8 cellular contexts compared by ENCODE assay signal in genomic region chr12:55068416-55069010, GRCh38. TPM values are rescaled to one million over a fixed set of nuclear protein-coding genes. Genes with fewer than 3 reads are reported as not detected.
A peak's percentile ranks its signal among the peaks of the same experiment; 100 is the strongest.
DNase-seq lines count a peak whose midpoint lies in the region; ATAC-seq and TF ChIP-seq lines count a peak whose summit lies in the region.

No MANE protein-coding gene starts in this region.

- POLR2A ChIA-PET in CD4-positive, alpha-beta T cell (lab: Charles Lee) = interaction anchor here (0.9 to 1.1 kb wide), 4 partner anchors 72 to 109 kb away, joined by 3 to 7 read pairs (median 4); partner anchors contain the start of gene TESPA1
- POLR2A ChIA-PET in activated CD8-positive, alpha-beta T cell treated with anti-CD3 and anti-CD28 coated beads, Interleukin-2, amount 10 ng/mL, durations not matched to agents 7 days and 5 days (lab: Charles Lee) = no interaction called here

- H3K36me3 ChIP-seq in psoas muscle (ENCODE audit: insufficient read depth in 1 of 2, low read depth in 1 of 2) = no peaks in the 10 kb centered on the region

- H3K4me1 ChIP-seq in psoas muscle = no peaks in the 10 kb centered on the region

- CTCF ChIA-PET in CD4-positive, alpha-beta T cell (lab: Charles Lee) = interaction anchor here (0.5 to 6.2 kb wide), 13 partner anchors 9 to 367 kb away, joined by 3 to 182 read pairs (median 4); partner anchors contain the start of genes MUCL1 and TESPA1
- CTCF ChIA-PET in activated CD8-positive, alpha-beta T cell treated with anti-CD3 and anti-CD28 coated beads, Interleukin-2, amount 10 ng/mL, durations not matched to agents 7 days and 5 days (lab: Charles Lee) = interaction anchor here (0.7 to 19.7 kb wide), 25 partner anchors 10 to 366 kb away, joined by 3 to 884 read pairs (median 6); partner anchors contain the start of gene TESPA1

- peak; percentile 48 for ATAC-seq in CD4-positive, alpha-beta T cell (ENCODE audit: poor library complexity)
- peak; percentile 63 for ATAC-seq in GM18858 (IDR thresholded peaks at IDR 0.05; ENCODE audit: unreplicated experiment)
- peak; percentile 52 for ATAC-seq in HG03280 (IDR thresholded peaks at IDR 0.05; ENCODE audit: unreplicated experiment)
- peak; percentile 58 for ATAC-seq in activated CD8-positive, alpha-beta T cell treated with anti-CD3 and anti-CD28 coated beads, Interleukin-2, amount 10 ng/mL, durations not matched to agents 7 days and 5 days
- ATAC-seq in Right ventricle myocardium superior (ENCODE audit: poor library complexity) = peak; percentile 73
- ATAC-seq in psoas muscle = peak in 3 of 4 donors; percentile 44 to 61 (median 53)

- H3K4me1 Mint-ChIP-seq in CD4-positive, alpha-beta T cell (ENCODE audit: low read depth) = peaks cover 9% of the 10 kb centered on the region
- H3K4me1 Mint-ChIP-seq in activated CD8-positive, alpha-beta T cell treated with anti-CD3 and anti-CD28 coated beads, Interleukin-2, amount 10 ng/mL, durations not matched to agents 7 days and 5 days (ENCODE audit: low read depth) = peaks cover 5% of the 10 kb centered on the region

- peak; percentile 72 for TF ChIP-seq CTCF in CD4-positive, alpha-beta T cell (IDR thresholded peaks at IDR 0.05)
- peak; percentile 60 for TF ChIP-seq CTCF in psoas muscle (IDR thresholded peaks at IDR 0.05)

- H3K4me3 Mint-ChIP-seq in CD4-positive, alpha-beta T cell = no peak overlapping the region
- no peak overlapping the region for H3K4me3 Mint-ChIP-seq in activated CD8-positive, alpha-beta T cell treated with anti-CD3 and anti-CD28 coated beads, Interleukin-2, amount 10 ng/mL, durations not matched to agents 7 days and 5 days

- no peaks in the 10 kb centered on the region for H3K27me3 Mint-ChIP-seq in CD4-positive, alpha-beta T cell
- H3K27me3 Mint-ChIP-seq in activated CD8-positive, alpha-beta T cell treated with anti-CD3 and anti-CD28 coated beads, Interleukin-2, amount 10 ng/mL, durations not matched to agents 7 days and 5 days (ENCODE audit: low read depth) = peaks cover 4% of the 10 kb centered on the region

- WGBS in psoas muscle, 3 donors = 69 to 73% (median 70%) methylated on average over 8 of the region's 8 CpGs

- H3K4me3 ChIP-seq in psoas muscle = no peak overlapping the region

- no peaks in the 10 kb centered on the region for H3K9me3 Mint-ChIP-seq in CD4-positive, alpha-beta T cell
- no peaks in the 10 kb centered on the region for H3K9me3 Mint-ChIP-seq in activated CD8-positive, alpha-beta T cell treated with anti-CD3 and anti-CD28 coated beads, Interleukin-2, amount 10 ng/mL, durations not matched to agents 7 days and 5 days (ENCODE audit: insufficient read depth)

- DNase-seq in CD4-positive, alpha-beta T cell = peak in 2 of 10 experiments; percentile 6 to 9
- DNase-seq in NCI-H345 (lab: John Stamatoyannopoulos, UW) (peak; percentile 74), Right ventricle myocardium superior (no peak), psoas muscle (no peak), occipital lobe (lab: John Stamatoyannopoulos, UW) (no peak)
- peak; percentile 38 for DNase-seq in activated CD8-positive, alpha-beta T cell treated with anti-CD3 and anti-CD28 coated beads, Interleukin-2, amount 10 ng/mL, durations not matched to agents 7 days and 5 days

- no peak overlapping the region for H3K27ac ChIP-seq in CD4-positive, alpha-beta T cell (ENCODE audit: low read depth, low read length)
- no peak overlapping the region for H3K27ac ChIP-seq in psoas muscle

- H3K36me3 Mint-ChIP-seq in CD4-positive, alpha-beta T cell (ENCODE audit: low read depth) = no peaks in the 10 kb centered on the region
- H3K36me3 Mint-ChIP-seq in activated CD8-positive, alpha-beta T cell treated with anti-CD3 and anti-CD28 coated beads, Interleukin-2, amount 10 ng/mL, durations not matched to agents 7 days and 5 days (ENCODE audit: low read depth) = no peaks in the 10 kb centered on the region

- H3K27ac Mint-ChIP-seq in CD4-positive, alpha-beta T cell = no peak overlapping the region
- no peak overlapping the region for H3K27ac Mint-ChIP-seq in activated CD8-positive, alpha-beta T cell treated with anti-CD3 and anti-CD28 coated beads, Interleukin-2, amount 10 ng/mL, durations not matched to agents 7 days and 5 days

- no peaks in the 10 kb centered on the region for H3K27me3 ChIP-seq in CD4-positive, alpha-beta T cell (ENCODE audit: control insufficient read depth, insufficient read depth, low read length)
- no peaks in the 10 kb centered on the region for H3K27me3 ChIP-seq in psoas muscle (ENCODE audit: insufficient read depth in 3 of 3, low read length in 2 of 3)

- intact Hi-C loops in CD4-positive, alpha-beta T cell (cut with DNase I, micrococcal nuclease) = no loop called here
- intact Hi-C loops in Right ventricle myocardium superior (cut with DNase I) = no loop called here
- intact Hi-C loops in psoas muscle (cut with DNase I) = no loop called here

- H3K9me3 ChIP-seq in CD4-positive, alpha-beta T cell (ENCODE audit: control insufficient read depth, low read length) = no peaks in the 10 kb centered on the region
- no peaks in the 10 kb centered on the region for H3K9me3 ChIP-seq in psoas muscle

RNA-seq across cellular contexts. Expression of gene NEUROD4, which starts 48.7 kb away (rescaled TPM):
- not detected for total RNA-seq in CD4-positive, alpha-beta T cell
- not detected for total RNA-seq in activated CD8-positive, alpha-beta T cell treated with anti-CD3 and anti-CD28 coated beads, Interleukin-2, amount 10 ng/mL, durations not matched to agents 7 days and 5 days
- total RNA-seq in Right ventricle myocardium superior = not detected
- total RNA-seq in psoas muscle = not detected
- polyA plus RNA-seq in psoas muscle = not detected
- total RNA-seq in occipital lobe = 3.9 TPM

RNA-seq across cellular contexts. Expression of gene OR9K2, which starts 57.7 kb away (rescaled TPM):
- total RNA-seq in CD4-positive, alpha-beta T cell = not detected
- total RNA-seq in activated CD8-positive, alpha-beta T cell treated with anti-CD3 and anti-CD28 coated beads, Interleukin-2, amount 10 ng/mL, durations not matched to agents 7 days and 5 days = not detected
- total RNA-seq in Right ventricle myocardium superior (not detected), psoas muscle (not detected), occipital lobe (0.16 TPM)
- polyA plus RNA-seq in psoas muscle = not detected

Comparison
In these comparisons a context has a peak if more than half of its experiments do, and no peak if none do; other contexts are left out.
1. DNase-seq: peak in NCI-H345 (single experiment) and activated CD8-positive, alpha-beta T cell treated with anti-CD3 and anti-CD28 coated beads, Interleukin-2, amount 10 ng/mL, durations not matched to agents 7 days and 5 days (single experiment); none in Right ventricle myocardium superior (single experiment), psoas muscle (0 of 2) and occipital lobe (single experiment).
2. Peak in every context shown above with its lines, with median percentiles within 50 percentile points of each other: ATAC-seq.